ENCODE assay signal across 10 cellular contexts in genomic region chr4:56641494-56642051, GRCh38. TPM values are rescaled to one million over a fixed set of nuclear protein-coding genes. Genes with fewer than 3 reads are reported as not detected.
A peak's percentile ranks its signal among the peaks of the same experiment; 100 is the strongest.
DNase-seq lines count a peak whose midpoint lies in the region; ATAC-seq, FAIRE-seq and TF ChIP-seq lines count a peak whose summit lies in the region.
"Had no signal": no experiment of that assay in that cellular context is flagged by ENCODE, and none has a peak within 500 bp of the region (broad histone marks: within the 10 kb centered on the region; RNA-seq: fewer than 3 reads in every experiment).

No MANE protein-coding gene starts in this region.

- POLR2A ChIA-PET in A549 (lab: Yijun Ruan, JAX), result interaction anchor here (0.7 to 1.2 kb wide), 2 partner anchors 66 to 255 kb away, joined by 3 to 10 read pairs; partner anchors contain the start of gene AASDH

- TF ChIP-seq CTCF in A549 (IDR thresholded peaks at IDR 0.05), result no peak

- CTCF ChIA-PET in A549 (lab: Yijun Ruan, JAX), result interaction anchor here (0.7 to 1.8 kb wide), 8 partner anchors 10 to 289 kb away, joined by 3 to 7 read pairs (median 4); no protein-coding TSS in a partner anchor

- TF ChIP-seq POLR2A in A549 (IDR thresholded peaks at IDR 0.05; ENCODE audit: low read length), result no peak

- H3K4me1 ChIP-seq in A549, result peaks cover 13% of the 10 kb centered on the region

- H3K4me3 ChIP-seq in A549, result no peak overlapping the region

- peak overlapping the region; percentile 64 for H3K4me2 ChIP-seq in A549

- H3K27ac ChIP-seq in A549, result peak overlapping the region; percentile 40 to 77; a peak in 4 of 6 replicates

- no peaks in the 10 kb centered on the region for H3K9me3 ChIP-seq in A549

- peak; percentile 47 to 55 for DNase-seq in A549 (ENCODE audit: low read depth in 1 of 2, low spot score in 1 of 2)
- peak; percentile 94 for DNase-seq in HCEC 1CT
- DNase-seq in amniotic stem cell (lab: John Stamatoyannopoulos, UW), result peak; percentile 68
- DNase-seq in inferior parietal cortex (ENCODE audit: extremely low spot score), result peak; percentile 43
- no peak for DNase-seq in middle frontal gyrus (ENCODE audit: extremely low spot score, low spot score)
- no peak for DNase-seq in superior temporal gyrus (ENCODE audit: extremely low spot score)
- no peak for DNase-seq in NCI-H2107 (lab: John Stamatoyannopoulos, UW)
- no peak for DNase-seq in mucosa of gallbladder (ENCODE audit: low spot score)
- DNase-seq: activated CD4-positive, alpha-beta T cell treated with anti-CD3 and anti-CD28 coated beads, Interleukin-2, amount 50 U/mL, for 4 hours; effector CD8-positive, alpha-beta T cell had no signal

- ATAC-seq in A549, result peak; percentile 89 to 92

- TF ChIP-seq RAD21 in A549 (conservative IDR thresholded peaks at IDR 0.05 in 1 of 2, IDR thresholded peaks at IDR 0.05 in 1 of 2), result no peak

- no peak for TF ChIP-seq EP300 in A549 (IDR thresholded peaks at IDR 0.05)

- 5% methylated on average over 4 of the region's 4 CpGs for WGBS in A549 (ENCODE audit: missing lambda C conversion rate)

- FAIRE-seq in A549 (lab: Jason Lieb, UNC), result no peak

TF ChIP-seq in A549, 52 proteins besides CTCF, POLR2A, EP300 and RAD21:
- no peak for TF ChIP-seq BCL3 (IDR thresholded peaks at IDR 0.05)
- no peak for TF ChIP-seq ZC3H11A (IDR thresholded peaks at IDR 0.05)
- no peak for TF ChIP-seq ESRRA (IDR thresholded peaks at IDR 0.05; ENCODE audit: borderline replicate concordance, low read length)
- no peak for TF ChIP-seq CHD4 (IDR thresholded peaks at IDR 0.05; ENCODE audit: borderline replicate concordance)
- no peak for TF ChIP-seq PHF8 (IDR thresholded peaks at IDR 0.05; ENCODE audit: borderline replicate concordance, low read depth)
- TF ChIP-seq CEBPB (IDR thresholded peaks at IDR 0.05), result 0 out of 4 replicates have a peak, but pooled peaks of 1 of the 2 experiments have one; percentile 18
- no peak for TF ChIP-seq NR3C1 (IDR thresholded peaks at IDR 0.05)
- peak; percentile 73 for TF ChIP-seq JUNB (IDR thresholded peaks at IDR 0.05)
- no peak for TF ChIP-seq ZNF302 (CRISPR knock-in tag; IDR thresholded peaks at IDR 0.05)
- TF ChIP-seq MAZ (IDR thresholded peaks at IDR 0.05; ENCODE audit: borderline replicate concordance, low read depth, low read length), result no peak
- TF ChIP-seq CBX8 (IDR thresholded peaks at IDR 0.05), result no peak
- TF ChIP-seq FOSL2 (IDR thresholded peaks at IDR 0.05), result peak; percentile 62; the same call in 1 of the 2 replicates
- peak; percentile 74 for TF ChIP-seq FOSL2 (CRISPR knock-in tag; IDR thresholded peaks at IDR 0.05)
- no peak for TF ChIP-seq MAFK (IDR thresholded peaks at IDR 0.05; ENCODE audit: partially characterized antibody)
- no peak for TF ChIP-seq FOXS1 (CRISPR knock-in tag; IDR thresholded peaks at IDR 0.05)

RNA-seq across cellular contexts. Expression of gene HOPX, which starts 39.5 kb away (rescaled TPM):
- not detected in 2 replicates for polyA plus RNA-seq in A549 (2011; rRNA removed)
- not detected in 2 replicates for polyA plus RNA-seq in A549 (2012; cell fraction: cytosol; rRNA removed)
- not detected in 2 replicates for polyA plus RNA-seq in A549 (2012; cell fraction: nucleus; rRNA removed)
- polyA plus RNA-seq in A549 (2017; fragmentation: RNase III; extraction: RNeasy Plus Mini Kit Qiagen cat#74134 plus additional on column Dnase treatment), result not detected in 3 replicates
- polyA minus RNA-seq in A549 (2011; rRNA and poly(A)+ RNA removed), result not detected in 2 replicates
- total RNA-seq in mucosa of gallbladder, result 27.6 TPM

Comparison
In these comparisons a context has a peak if more than half of its experiments do, and no peak if none do; other contexts are left out.
1. DNase-seq: peak in A549 (2 of 2), HCEC 1CT (single experiment), amniotic stem cell (single experiment) and inferior parietal cortex (single experiment); none in middle frontal gyrus (single experiment), superior temporal gyrus (single experiment), NCI-H2107 (single experiment) and mucosa of gallbladder (single experiment).